Comparison of ENCODE assay signal across 22 cellular contexts in genomic region chr7:38801786-38802185, GRCh38.
"Had no signal": no experiment of that assay in that cellular context is flagged by ENCODE, and none has a peak within 500 bp of the region (broad histone marks: within the 10 kb centered on the region; RNA-seq: fewer than 3 reads in every experiment).

No MANE protein-coding gene starts in this region.

- H3K9me3 Mint-ChIP-seq: naive thymus-derived CD8-positive, alpha-beta T cell; stimulated activated naive B cell treated with anti-CD40 and anti-IgM and Interleukin-4, amounts not matched to agents 10 μg/mL and 1 μg/mL and 100 μg/mL, for 72 hours; stimulated activated naive CD8-positive, alpha-beta T cell treated with anti-CD3 and anti-CD28 coated beads, Interleukin-15, amount 100 ng/mL, for 72 hours had no signal

- H3K4me3 Mint-ChIP-seq: naive thymus-derived CD8-positive, alpha-beta T cell; stimulated activated naive B cell treated with anti-CD40 and anti-IgM and Interleukin-4, amounts not matched to agents 10 μg/mL and 1 μg/mL and 100 μg/mL, for 72 hours; stimulated activated naive CD8-positive, alpha-beta T cell treated with anti-CD3 and anti-CD28 coated beads, Interleukin-15, amount 100 ng/mL, for 72 hours had no signal

- H3K27ac Mint-ChIP-seq: stimulated activated naive B cell treated with anti-CD40 and anti-IgM and Interleukin-4, amounts not matched to agents 10 μg/mL and 1 μg/mL and 100 μg/mL, for 72 hours; stimulated activated naive CD8-positive, alpha-beta T cell treated with anti-CD3 and anti-CD28 coated beads, Interleukin-15, amount 100 ng/mL, for 72 hours had no signal

- H3K9me3 ChIP-seq: esophagus squamous epithelium, heart left ventricle, mucosa of descending colon, neutrophil, psoas muscle, right lobe of liver, spleen, testis, tibial nerve, upper lobe of right lung, vagina had no signal

- H3K4me3 ChIP-seq: esophagus squamous epithelium, heart left ventricle, mucosa of descending colon, psoas muscle, right lobe of liver, spleen, testis, tibial nerve, upper lobe of right lung, vagina had no signal

- H3K36me3 ChIP-seq: esophagus squamous epithelium, neutrophil, right lobe of liver, tibial nerve, vagina had no signal

- H3K4me1 ChIP-seq: esophagus squamous epithelium, heart left ventricle, psoas muscle, right lobe of liver, testis, tibial nerve, upper lobe of right lung, vagina had no signal

- DNase-seq: dermis blood vessel endothelial cell; esophagus squamous epithelium; heart left ventricle; hypothalamus; islet precursor cell; mammary epithelial cell; mucosa of descending colon; naive thymus-derived CD8-positive, alpha-beta T cell; psoas muscle; retina; right lobe of liver; spleen; stimulated activated CD4-positive, alpha-beta T cell treated with anti-CD3 and anti-CD28 coated beads, Interleukin-2, amount 100 ng/mL, for 24 hours; stimulated activated CD4-positive, alpha-beta T cell treated with anti-CD3 and anti-CD28 coated beads, Interleukin-4, amount 100 ng/mL, for 4 hours; stimulated activated naive B cell treated with anti-CD40 and anti-IgM and Interleukin-4, amounts not matched to agents 10 μg/mL and 1 μg/mL and 100 μg/mL, for 72 hours; stimulated activated naive CD8-positive, alpha-beta T cell treated with anti-CD3 and anti-CD28 coated beads, Interleukin-15, amount 100 ng/mL, for 72 hours; testis; upper lobe of right lung had no signal

- ATAC-seq: heart left ventricle; left lobe of liver; mucosa of descending colon; naive thymus-derived CD8-positive, alpha-beta T cell; psoas muscle; right lobe of liver; stimulated activated naive B cell treated with anti-CD40 and anti-IgM and Interleukin-4, amounts not matched to agents 10 μg/mL and 1 μg/mL and 100 μg/mL, for 72 hours; stimulated activated naive CD8-positive, alpha-beta T cell treated with anti-CD3 and anti-CD28 coated beads, Interleukin-15, amount 100 ng/mL, for 72 hours; upper lobe of right lung had no signal

- H3K27me3 Mint-ChIP-seq: naive thymus-derived CD8-positive, alpha-beta T cell; stimulated activated naive B cell treated with anti-CD40 and anti-IgM and Interleukin-4, amounts not matched to agents 10 μg/mL and 1 μg/mL and 100 μg/mL, for 72 hours; stimulated activated naive CD8-positive, alpha-beta T cell treated with anti-CD3 and anti-CD28 coated beads, Interleukin-15, amount 100 ng/mL, for 72 hours had no signal

- H3K27ac ChIP-seq: esophagus squamous epithelium, heart left ventricle, neutrophil, psoas muscle, right lobe of liver, spleen, testis, tibial nerve, upper lobe of right lung, vagina had no signal

- H3K4me1 Mint-ChIP-seq: naive thymus-derived CD8-positive, alpha-beta T cell; stimulated activated naive CD8-positive, alpha-beta T cell treated with anti-CD3 and anti-CD28 coated beads, Interleukin-15, amount 100 ng/mL, for 72 hours had no signal

- H3K27me3 ChIP-seq: esophagus squamous epithelium, heart left ventricle, neutrophil, right lobe of liver, spleen, testis, tibial nerve, upper lobe of right lung, vagina had no signal
